In the genomic region with DNA sequence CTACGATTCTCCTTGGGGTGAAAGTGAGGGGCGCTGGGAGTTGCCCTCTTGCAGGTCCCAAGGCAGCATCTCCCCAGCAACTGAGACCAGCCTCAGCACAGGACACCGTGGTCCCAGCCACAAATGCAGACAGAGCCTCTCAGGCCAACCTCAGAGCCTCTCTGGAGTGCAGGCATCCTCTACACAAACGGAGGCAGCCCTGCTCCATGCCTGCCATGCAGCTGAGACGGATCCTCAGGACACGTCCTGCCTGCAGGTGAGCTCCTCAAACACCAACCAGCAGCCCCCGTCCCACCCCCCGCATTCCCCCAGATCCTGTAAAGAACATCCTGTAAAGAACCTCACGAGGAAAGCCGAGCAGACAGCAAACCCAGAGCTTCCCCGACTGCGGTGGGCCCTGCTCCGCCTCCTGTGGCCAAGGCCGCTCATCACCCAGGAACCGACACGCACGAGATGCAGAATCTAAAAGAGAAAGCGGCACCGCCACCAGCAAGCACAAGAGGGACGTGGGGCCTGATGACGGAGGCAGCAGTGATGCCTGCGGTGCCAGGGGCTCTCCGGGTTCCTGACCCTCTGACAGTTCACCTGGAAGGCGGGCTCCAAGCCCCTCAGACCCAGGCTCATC, we compare ENCODE assay signal across 27 cellular contexts.
"Had no signal": no experiment of that assay in that cellular context is flagged by ENCODE, and none has a peak within 500 bp of the region (broad histone marks: within the 10 kb centered on the region; RNA-seq: fewer than 3 reads in every experiment).

No MANE protein-coding gene starts in this region.

- H3K27ac ChIP-seq: ascending aorta, coronary artery, dorsolateral prefrontal cortex, VCaP had no signal

- H3K4me1 Mint-ChIP-seq: activated CD4-positive, alpha-beta memory T cell treated with anti-CD3 and anti-CD28 coated beads, Interleukin-2, amount 10 ng/mL, durations not matched to agents 7 days and 5 days; activated CD4-positive, alpha-beta T cell treated with anti-CD3 and anti-CD28 coated beads, Interleukin-2, amount 10 ng/mL, durations not matched to agents 7 days and 5 days; activated naive CD4-positive, alpha-beta T cell treated with anti-CD3 and anti-CD28 coated beads, Interleukin-2, amount 10 ng/mL, durations not matched to agents 7 days and 5 days; activated naive CD8-positive, alpha-beta T cell treated with anti-CD3 and anti-CD28 coated beads, Interleukin-2, amount 10 ng/mL, durations not matched to agents 7 days and 5 days; central memory CD8-positive, alpha-beta T cell had no signal

- FAIRE-seq: frontal cortex had no signal

- H3K27ac Mint-ChIP-seq: activated CD4-positive, alpha-beta memory T cell treated with anti-CD3 and anti-CD28 coated beads, Interleukin-2, amount 10 ng/mL, durations not matched to agents 7 days and 5 days; activated CD4-positive, alpha-beta T cell treated with anti-CD3 and anti-CD28 coated beads, Interleukin-2, amount 10 ng/mL, durations not matched to agents 7 days and 5 days; activated naive CD4-positive, alpha-beta T cell treated with anti-CD3 and anti-CD28 coated beads, Interleukin-2, amount 10 ng/mL, durations not matched to agents 7 days and 5 days; activated naive CD4-positive, alpha-beta T cell treated with anti-CD3 and anti-CD28 coated beads, Interleukin-2, amount 50 U/mL, for 72 hours; activated naive CD8-positive, alpha-beta T cell treated with anti-CD3 and anti-CD28 coated beads, Interleukin-2, amount 10 ng/mL, durations not matched to agents 7 days and 5 days; activated T-cell treated with anti-CD3 and anti-CD28 coated beads, Interleukin-2, amount 50 U/mL, for 24 hours; activated T-cell treated with anti-CD3 and anti-CD28 coated beads, Interleukin-2, amount 50 U/mL, for 72 hours; dendritic cell treated with granulocyte-macrophage colony-stimulating factor and Interleukin-4, amounts not matched to agents 40 ng/mL and 50 ng/mL, for 4 days; endodermal cell; WTC11 had no signal

- H3K36me3 Mint-ChIP-seq: activated naive CD4-positive, alpha-beta T cell treated with anti-CD3 and anti-CD28 coated beads, Interleukin-2, amount 10 ng/mL, durations not matched to agents 7 days and 5 days; activated naive CD8-positive, alpha-beta T cell treated with anti-CD3 and anti-CD28 coated beads, Interleukin-2, amount 10 ng/mL, durations not matched to agents 7 days and 5 days had no signal

- DNase-seq: activated CD4-positive, alpha-beta memory T cell treated with anti-CD3 and anti-CD28 coated beads, Interleukin-2, amount 10 ng/mL, durations not matched to agents 7 days and 5 days; activated CD4-positive, alpha-beta T cell treated with anti-CD3 and anti-CD28 coated beads for 1 hour; activated CD4-positive, alpha-beta T cell treated with anti-CD3 and anti-CD28 coated beads for 4 hours; activated CD4-positive, alpha-beta T cell treated with anti-CD3 and anti-CD28 coated beads, Interleukin-2, amount 10 ng/mL, durations not matched to agents 7 days and 5 days; activated CD4-positive, alpha-beta T cell treated with anti-CD3 and anti-CD28 coated beads, Interleukin-2, amount 50 U/mL, for 4 hours; activated CD8-positive, alpha-beta memory T cell treated with anti-CD3 and anti-CD28 coated beads, Interleukin-2, amount 50 U/mL, for 48 hours; activated gamma-delta T cell; activated naive CD4-positive, alpha-beta T cell; activated naive CD4-positive, alpha-beta T cell treated with anti-CD3 and anti-CD28 coated beads, Interleukin-2, amount 10 ng/mL, durations not matched to agents 7 days and 5 days; activated naive CD8-positive, alpha-beta T cell treated with anti-CD3 and anti-CD28 coated beads, Interleukin-2, amount 10 ng/mL, durations not matched to agents 7 days and 5 days; activated T-cell treated with anti-CD3 and anti-CD28 coated beads for 4 hours; activated T-cell treated with anti-CD3 and anti-CD28 coated beads, Interleukin-2, amount 50 U/mL, for 24 hours; activated T-cell treated with anti-CD3 and anti-CD28 coated beads, Interleukin-2, amount 50 U/mL, for 72 hours; dorsolateral prefrontal cortex; effector memory CD4-positive, alpha-beta T cell; endodermal cell; foreskin fibroblast; T-helper 2 cell had no signal

- H3K9me3 ChIP-seq: ascending aorta had no signal

- H3K27me3 Mint-ChIP-seq: activated CD4-positive, alpha-beta memory T cell treated with anti-CD3 and anti-CD28 coated beads, Interleukin-2, amount 10 ng/mL, durations not matched to agents 7 days and 5 days; activated CD4-positive, alpha-beta T cell treated with anti-CD3 and anti-CD28 coated beads, Interleukin-2, amount 10 ng/mL, durations not matched to agents 7 days and 5 days; activated naive CD4-positive, alpha-beta T cell treated with anti-CD3 and anti-CD28 coated beads, Interleukin-2, amount 10 ng/mL, durations not matched to agents 7 days and 5 days; activated naive CD8-positive, alpha-beta T cell treated with anti-CD3 and anti-CD28 coated beads, Interleukin-2, amount 10 ng/mL, durations not matched to agents 7 days and 5 days; activated T-cell treated with anti-CD3 and anti-CD28 coated beads, Interleukin-2, amount 50 U/mL, for 24 hours; dendritic cell treated with granulocyte-macrophage colony-stimulating factor and Interleukin-4, amounts not matched to agents 40 ng/mL and 50 ng/mL, for 4 days had no signal

- H3K4me1 ChIP-seq: ascending aorta had no signal

- H3K4me3 Mint-ChIP-seq: activated CD4-positive, alpha-beta memory T cell treated with anti-CD3 and anti-CD28 coated beads, Interleukin-2, amount 10 ng/mL, durations not matched to agents 7 days and 5 days; activated CD4-positive, alpha-beta T cell treated with anti-CD3 and anti-CD28 coated beads, Interleukin-2, amount 10 ng/mL, durations not matched to agents 7 days and 5 days; activated naive CD4-positive, alpha-beta T cell treated with anti-CD3 and anti-CD28 coated beads, Interleukin-2, amount 10 ng/mL, durations not matched to agents 7 days and 5 days; activated naive CD8-positive, alpha-beta T cell treated with anti-CD3 and anti-CD28 coated beads, Interleukin-2, amount 10 ng/mL, durations not matched to agents 7 days and 5 days; activated T-cell treated with anti-CD3 and anti-CD28 coated beads, Interleukin-2, amount 50 U/mL, for 24 hours; activated T-cell treated with anti-CD3 and anti-CD28 coated beads, Interleukin-2, amount 50 U/mL, for 72 hours; brain; central memory CD8-positive, alpha-beta T cell; dendritic cell treated with granulocyte-macrophage colony-stimulating factor and Interleukin-4, amounts not matched to agents 40 ng/mL and 50 ng/mL, for 4 days; endodermal cell; WTC11 had no signal

- H3K4me3 ChIP-seq: ascending aorta, coronary artery, dorsolateral prefrontal cortex had no signal

- H3K36me3 ChIP-seq: ascending aorta had no signal

- H3K9me3 Mint-ChIP-seq: endodermal cell had no signal

- H3K27me3 ChIP-seq: ascending aorta, dorsolateral prefrontal cortex had no signal
